Comparison of ENCODE assay signal across 22 cellular contexts in genomic region chr6:46583081-46583480, GRCh38.
DNase-seq lines count a peak whose midpoint lies in the region; ATAC-seq and TF ChIP-seq lines count a peak whose summit lies in the region.
"Had no signal": no experiment of that assay in that cellular context is flagged by ENCODE, and none has a peak within 500 bp of the region (broad histone marks: within the 10 kb centered on the region; RNA-seq: fewer than 3 reads in every experiment).

No MANE protein-coding gene starts in this region.

- H3K4me3 ChIP-seq in Peyer's patch (no peak overlapping the region), fibroblast of villous mesenchyme (ENCODE audit: low read depth, low read length) (no peak overlapping the region)
- H3K4me3 ChIP-seq: left lung, sigmoid colon had no signal

- no peak overlapping the region for H3K27ac Mint-ChIP-seq in glutamatergic neuron (ENCODE audit: unreplicated experiment)
- H3K27ac Mint-ChIP-seq: activated CD4-positive, alpha-beta T cell treated with anti-CD3 and anti-CD28 coated beads, Interleukin-2, amount 10 ng/mL, durations not matched to agents 7 days and 5 days; activated naive CD4-positive, alpha-beta T cell treated with anti-CD3 and anti-CD28 coated beads, Interleukin-2, amount 50 U/mL, for 72 hours; CD8-positive, alpha-beta T cell; mesothelial cell of epicardium had no signal

- no peaks in the 10 kb centered on the region for H3K9me3 ChIP-seq in Peyer's patch
- H3K9me3 ChIP-seq: left lung, sigmoid colon had no signal

- ATAC-seq in sciatic nerve: peak; percentile 44
- no peak for ATAC-seq in HG03520 (IDR thresholded peaks at IDR 0.05; ENCODE audit: unreplicated experiment)
- no peak for ATAC-seq in HG03565 (IDR thresholded peaks at IDR 0.05; ENCODE audit: unreplicated experiment)
- ATAC-seq: activated naive CD4-positive, alpha-beta T cell treated with anti-CD3 and anti-CD28 coated beads, Interleukin-2, amount 50 U/mL, for 72 hours; CD8-positive, alpha-beta T cell; left lung had no signal

- H3K36me3 ChIP-seq in Peyer's patch: no peaks in the 10 kb centered on the region
- H3K36me3 ChIP-seq: left lung, sigmoid colon had no signal

- H3K27ac ChIP-seq in Peyer's patch: peak overlapping the region in 3 of 4 donors; percentile 1 to 35 (median 7)
- H3K27ac ChIP-seq: left lung, sigmoid colon had no signal

- no peaks in the 10 kb centered on the region for H3K9me3 Mint-ChIP-seq in glutamatergic neuron (ENCODE audit: unreplicated experiment)
- H3K9me3 Mint-ChIP-seq: activated CD4-positive, alpha-beta T cell treated with anti-CD3 and anti-CD28 coated beads, Interleukin-2, amount 10 ng/mL, durations not matched to agents 7 days and 5 days; activated naive CD4-positive, alpha-beta T cell treated with anti-CD3 and anti-CD28 coated beads, Interleukin-2, amount 50 U/mL, for 72 hours; CD8-positive, alpha-beta T cell had no signal

- no peaks in the 10 kb centered on the region for H3K4me1 ChIP-seq in Peyer's patch
- H3K4me1 ChIP-seq: left lung had no signal

- H3K4me1 Mint-ChIP-seq in glutamatergic neuron (ENCODE audit: low read depth, unreplicated experiment): no peaks in the 10 kb centered on the region
- H3K4me1 Mint-ChIP-seq: activated CD4-positive, alpha-beta T cell treated with anti-CD3 and anti-CD28 coated beads, Interleukin-2, amount 10 ng/mL, durations not matched to agents 7 days and 5 days had no signal

- intact Hi-C loops in sciatic nerve (cut with DNase I): no loop called here

- in situ Hi-C loops in Caki2 (cut with HindIII; ENCODE audit: low pct_unique_long_range_greater_than_20kb, low sequenced_read_pairs): no loop called here

- H3K27me3 ChIP-seq in Peyer's patch: no peaks in the 10 kb centered on the region
- H3K27me3 ChIP-seq: left lung, sigmoid colon had no signal

- no peak for TF ChIP-seq POLR2A in Peyer's patch (IDR thresholded peaks at IDR 0.05)

- peak; percentile 6 for DNase-seq in Caki2 (ENCODE audit: low read depth)
- no peak for DNase-seq in Peyer's patch
- DNase-seq in fibroblast of villous mesenchyme (ENCODE audit: low read depth): peak; percentile 7
- no peak for DNase-seq in sciatic nerve (ENCODE audit: low spot score)
- no peak for DNase-seq in glutamatergic neuron
- no peak for DNase-seq in KG1 (lab: John Stamatoyannopoulos, UW)
- DNase-seq: activated CD4-positive, alpha-beta T cell treated with anti-CD3 and anti-CD28 coated beads, Interleukin-2, amount 10 ng/mL, durations not matched to agents 7 days and 5 days; caudate nucleus; CD8-positive, alpha-beta T cell; DMS79; GF-D8; left lung; NCI-H1092 treated with DMSO at 0.1 percent for 48 hours; NCI-H1930; OCI-M1; posterior cingulate gyrus; sigmoid colon; stimulated activated CD8-positive, alpha-beta memory T cell treated with anti-CD3 and anti-CD28 coated beads, Interleukin-4, amount 100 ng/mL, for 48 hours had no signal

- no peak for TF ChIP-seq CTCF in Peyer's patch (IDR thresholded peaks at IDR 0.05)
- TF ChIP-seq CTCF in fibroblast of villous mesenchyme (IDR thresholded peaks at IDR 0.05; ENCODE audit: insufficient read depth, low read depth, low read length): no peak
- no peak for TF ChIP-seq CTCF in glutamatergic neuron (IDR thresholded peaks at IDR 0.05; ENCODE audit: partially characterized antibody, unreplicated experiment)

- no peak overlapping the region for H3K4me3 Mint-ChIP-seq in glutamatergic neuron (ENCODE audit: unreplicated experiment)
- H3K4me3 Mint-ChIP-seq: activated CD4-positive, alpha-beta T cell treated with anti-CD3 and anti-CD28 coated beads, Interleukin-2, amount 10 ng/mL, durations not matched to agents 7 days and 5 days; CD8-positive, alpha-beta T cell; mesothelial cell of epicardium had no signal

- H3K36me3 Mint-ChIP-seq in glutamatergic neuron (ENCODE audit: unreplicated experiment): no peaks in the 10 kb centered on the region
- H3K36me3 Mint-ChIP-seq: activated naive CD4-positive, alpha-beta T cell treated with anti-CD3 and anti-CD28 coated beads, Interleukin-2, amount 50 U/mL, for 72 hours; CD8-positive, alpha-beta T cell had no signal

- H3K27me3 Mint-ChIP-seq in glutamatergic neuron (ENCODE audit: unreplicated experiment): no peaks in the 10 kb centered on the region

Comparison
In these comparisons a context has a peak if more than half of its experiments do, and no peak if none do; other contexts are left out.
1. DNase-seq: peak in Caki2 (single experiment) and fibroblast of villous mesenchyme (single experiment); none in Peyer's patch (0 of 3), sciatic nerve (single experiment), glutamatergic neuron (single experiment) and KG1 (single experiment).